ENCODE assay signal across 13 cellular contexts in the genomic region with DNA sequence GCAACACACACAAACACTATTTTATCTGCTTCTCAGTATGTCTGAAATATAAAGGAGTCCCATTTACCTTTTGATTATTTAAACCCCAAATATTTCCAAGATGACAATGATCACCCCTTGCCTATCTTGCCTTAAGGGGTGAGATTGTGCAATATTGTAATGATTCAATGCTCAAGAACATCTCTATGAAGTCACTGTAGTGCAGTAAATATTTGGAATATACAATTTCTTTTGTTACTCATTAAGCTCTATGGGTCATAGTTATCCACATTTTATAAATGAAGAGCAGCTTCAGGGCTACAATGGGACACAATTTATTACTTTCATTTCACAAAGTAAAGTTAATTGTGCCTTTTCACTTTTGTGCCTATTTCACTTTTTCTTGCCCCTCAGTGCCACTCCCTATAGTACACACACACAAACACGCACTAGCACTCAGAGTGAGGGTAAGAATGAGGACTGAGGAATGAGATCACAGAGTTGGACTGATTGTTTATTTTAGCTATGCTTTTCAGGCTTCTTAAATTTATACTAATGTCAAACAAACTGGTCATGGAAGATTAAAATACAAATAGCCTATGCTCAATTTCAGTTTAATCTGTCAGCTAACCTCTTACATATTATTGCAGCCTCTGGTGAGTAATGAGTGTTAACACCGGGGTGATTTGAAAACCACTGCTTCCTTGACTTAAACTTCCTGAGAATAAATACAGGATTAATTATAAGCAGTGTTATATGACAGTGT.
DNase-seq lines count a peak whose midpoint lies in the region; ATAC-seq and TF ChIP-seq lines count a peak whose summit lies in the region.
"Had no signal": no experiment of that assay in that cellular context is flagged by ENCODE, and none has a peak within 500 bp of the region (broad histone marks: within the 10 kb centered on the region; RNA-seq: fewer than 3 reads in every experiment).

No MANE protein-coding gene starts in this region.

- peaks cover 4% of the 10 kb centered on the region for H3K36me3 Mint-ChIP-seq in activated CD8-positive, alpha-beta T cell treated with anti-CD3 and anti-CD28 coated beads, Interleukin-2, amount 10 ng/mL, durations not matched to agents 7 days and 5 days (ENCODE audit: low read depth)

- peak; percentile 63 for DNase-seq in DMS53 treated with DMSO at 0.1 percent for 48 hours (lab: John Stamatoyannopoulos, UW; ENCODE audit: unreplicated experiment)
- DNase-seq in astrocyte of the hippocampus (ENCODE audit: low read depth, low spot score), result peak; percentile 11
- peak; percentile 54 for DNase-seq in kidney glomerular epithelial cell (lab: John Stamatoyannopoulos, UW)
- DNase-seq in activated CD8-positive, alpha-beta T cell treated with anti-CD3 and anti-CD28 coated beads, Interleukin-2, amount 10 ng/mL, durations not matched to agents 7 days and 5 days, result no peak
- DNase-seq in NCI-H128 (lab: John Stamatoyannopoulos, UW; ENCODE audit: unreplicated experiment), result no peak
- DNase-seq in left cardiac atrium, result no peak
- DNase-seq in NCI-H2196 (lab: John Stamatoyannopoulos, UW; ENCODE audit: unreplicated experiment), result no peak
- DNase-seq: GF-D8, hippocampal formation, NCI-H1048, NCI-H2227 treated with DMSO at 0.1 percent for 48 hours, substantia nigra had no signal

- peaks cover 5% of the 10 kb centered on the region for H3K9me3 Mint-ChIP-seq in activated CD8-positive, alpha-beta T cell treated with anti-CD3 and anti-CD28 coated beads, Interleukin-2, amount 10 ng/mL, durations not matched to agents 7 days and 5 days (ENCODE audit: insufficient read depth)

- H3K4me1 Mint-ChIP-seq in activated CD8-positive, alpha-beta T cell treated with anti-CD3 and anti-CD28 coated beads, Interleukin-2, amount 10 ng/mL, durations not matched to agents 7 days and 5 days (ENCODE audit: low read depth), result peaks cover 9% of the 10 kb centered on the region

- no peak for TF ChIP-seq RAD21 in Ishikawa (IDR thresholded peaks at IDR 0.05; ENCODE audit: low read depth)

- H3K27me3 Mint-ChIP-seq in activated CD8-positive, alpha-beta T cell treated with anti-CD3 and anti-CD28 coated beads, Interleukin-2, amount 10 ng/mL, durations not matched to agents 7 days and 5 days (ENCODE audit: low read depth), result no peaks in the 10 kb centered on the region

- intact Hi-C loops in left cardiac atrium (cut with DNase I), result no loop called here

- ATAC-seq in activated CD8-positive, alpha-beta T cell treated with anti-CD3 and anti-CD28 coated beads, Interleukin-2, amount 10 ng/mL, durations not matched to agents 7 days and 5 days, result no peak
- no peak for ATAC-seq in left cardiac atrium

- CTCF ChIA-PET in activated CD8-positive, alpha-beta T cell treated with anti-CD3 and anti-CD28 coated beads, Interleukin-2, amount 10 ng/mL, durations not matched to agents 7 days and 5 days (lab: Charles Lee), result no interaction called here

- POLR2A ChIA-PET in activated CD8-positive, alpha-beta T cell treated with anti-CD3 and anti-CD28 coated beads, Interleukin-2, amount 10 ng/mL, durations not matched to agents 7 days and 5 days (lab: Charles Lee), result no interaction called here

- TF ChIP-seq EP300 in Ishikawa (IDR thresholded peaks at IDR 0.05; ENCODE audit: borderline replicate concordance), result no peak

- H3K4me3 Mint-ChIP-seq in activated CD8-positive, alpha-beta T cell treated with anti-CD3 and anti-CD28 coated beads, Interleukin-2, amount 10 ng/mL, durations not matched to agents 7 days and 5 days, result no peak overlapping the region

- no peak overlapping the region for H3K27ac Mint-ChIP-seq in activated CD8-positive, alpha-beta T cell treated with anti-CD3 and anti-CD28 coated beads, Interleukin-2, amount 10 ng/mL, durations not matched to agents 7 days and 5 days

TF ChIP-seq in Ishikawa, 13 proteins besides CTCF, POLR2A, EP300 and RAD21:
- TF ChIP-seq CEBPB (IDR thresholded peaks at IDR 0.05), result 0 out of 2 replicates have a peak, but pooled peaks have one; percentile 7
- TF ChIP-seq, protein P1, sequence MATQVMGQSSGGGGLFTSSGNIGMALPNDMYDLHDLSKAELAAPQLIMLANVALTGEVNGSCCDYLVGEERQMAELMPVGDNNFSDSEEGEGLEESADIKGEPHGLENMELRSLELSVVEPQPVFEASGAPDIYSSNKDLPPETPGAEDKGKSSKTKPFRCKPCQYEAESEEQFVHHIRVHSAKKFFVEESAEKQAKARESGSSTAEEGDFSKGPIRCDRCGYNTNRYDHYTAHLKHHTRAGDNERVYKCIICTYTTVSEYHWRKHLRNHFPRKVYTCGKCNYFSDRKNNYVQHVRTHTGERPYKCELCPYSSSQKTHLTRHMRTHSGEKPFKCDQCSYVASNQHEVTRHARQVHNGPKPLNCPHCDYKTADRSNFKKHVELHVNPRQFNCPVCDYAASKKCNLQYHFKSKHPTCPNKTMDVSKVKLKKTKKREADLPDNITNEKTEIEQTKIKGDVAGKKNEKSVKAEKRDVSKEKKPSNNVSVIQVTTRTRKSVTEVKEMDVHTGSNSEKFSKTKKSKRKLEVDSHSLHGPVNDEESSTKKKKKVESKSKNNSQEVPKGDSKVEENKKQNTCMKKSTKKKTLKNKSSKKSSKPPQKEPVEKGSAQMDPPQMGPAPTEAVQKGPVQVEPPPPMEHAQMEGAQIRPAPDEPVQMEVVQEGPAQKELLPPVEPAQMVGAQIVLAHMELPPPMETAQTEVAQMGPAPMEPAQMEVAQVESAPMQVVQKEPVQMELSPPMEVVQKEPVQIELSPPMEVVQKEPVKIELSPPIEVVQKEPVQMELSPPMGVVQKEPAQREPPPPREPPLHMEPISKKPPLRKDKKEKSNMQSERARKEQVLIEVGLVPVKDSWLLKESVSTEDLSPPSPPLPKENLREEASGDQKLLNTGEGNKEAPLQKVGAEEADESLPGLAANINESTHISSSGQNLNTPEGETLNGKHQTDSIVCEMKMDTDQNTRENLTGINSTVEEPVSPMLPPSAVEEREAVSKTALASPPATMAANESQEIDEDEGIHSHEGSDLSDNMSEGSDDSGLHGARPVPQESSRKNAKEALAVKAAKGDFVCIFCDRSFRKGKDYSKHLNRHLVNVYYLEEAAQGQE (IDR thresholded peaks at IDR 0.05; ENCODE audit: low read depth), result no peak

Comparison
In these comparisons a context has a peak if more than half of its experiments do, and no peak if none do; other contexts are left out.
1. DNase-seq: peak in DMS53 treated with DMSO at 0.1 percent for 48 hours (single experiment), astrocyte of the hippocampus (single experiment) and kidney glomerular epithelial cell (single experiment); none in activated CD8-positive, alpha-beta T cell treated with anti-CD3 and anti-CD28 coated beads, Interleukin-2, amount 10 ng/mL, durations not matched to agents 7 days and 5 days (single experiment), NCI-H128 (single experiment), left cardiac atrium (single experiment) and NCI-H2196 (single experiment).